17 cellular contexts compared by ENCODE assay signal in the genomic region with DNA sequence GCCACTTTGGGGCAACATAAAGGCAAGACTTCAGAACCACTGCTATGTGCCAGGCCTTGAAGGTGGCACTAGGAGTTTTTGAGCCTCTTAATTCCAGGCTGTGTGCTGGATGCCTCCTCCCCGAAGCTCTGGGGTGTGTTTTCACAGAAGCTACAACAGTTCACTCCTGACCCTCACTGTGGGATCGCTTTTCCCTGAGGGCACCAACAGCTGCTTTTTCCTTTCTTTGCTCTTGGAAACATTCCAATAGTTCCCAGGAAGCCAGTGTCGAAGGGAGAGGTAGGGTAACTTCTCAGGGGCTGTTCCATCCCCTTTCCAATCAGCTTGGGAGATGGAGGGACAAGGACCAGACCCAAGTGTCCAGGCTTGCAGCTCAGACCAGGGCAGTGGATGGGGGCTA.
"Had no signal": no experiment of that assay in that cellular context is flagged by ENCODE, and none has a peak within 500 bp of the region (broad histone marks: within the 10 kb centered on the region; RNA-seq: fewer than 3 reads in every experiment).

No MANE protein-coding gene starts in this region.

- DNase-seq: MG63, NCI-H1092 treated with DMSO at 0.1 percent for 48 hours, NCI-H1436, NCI-H187, NCI-H2029, NCI-H2081 treated with DMSO at 0.1 percent for 48 hours, NCI-H446, NCI-H510A, NCI-H524 treated with DMSO at 0.1 percent for 48 hours, NCI-H82, PC-3, Right ventricle myocardium superior, RPMI8226, SIG-M5, SK-N-SH, SW 1271, T-cell had no signal
